ENCODE assay signal across 1 cellular context in genomic region chr18:8095947-8096570, GRCh38.
TF ChIP-seq lines count a peak whose summit lies in the region.

No MANE protein-coding gene starts in this region.

TF ChIP-seq in WTC11, 78 proteins besides CTCF, POLR2A, EP300 and RAD21 (continued from another document):
- TF ChIP-seq ZNF425 (CRISPR knock-in tag; conservative IDR thresholded peaks at IDR 0.05) (no peak), MYBL2 (CRISPR knock-in tag; IDR thresholded peaks at IDR 0.05) (no peak), ERG (CRISPR knock-in tag; IDR thresholded peaks at IDR 0.05) (no peak), SOX15 (CRISPR knock-in tag; IDR thresholded peaks at IDR 0.05) (no peak), PREB (CRISPR knock-in tag; IDR thresholded peaks at IDR 0.05; ENCODE audit: borderline replicate concordance) (no peak), SMAD4 (CRISPR knock-in tag; IDR thresholded peaks at IDR 0.05) (no peak)
